In genomic region chr14:76510255-76510654, GRCh38 we compare ENCODE assay signal across 1 cellular context.
TF ChIP-seq lines count a peak whose summit lies in the region.

No MANE protein-coding gene starts in this region.

TF ChIP-seq in GM23338, 12 proteins besides CTCF, POLR2A, EP300 and RAD21 (continued from another document):
- TF ChIP-seq ETS1 (IDR thresholded peaks at IDR 0.05) (no peak), ZNF462 (CRISPR knock-in tag; IDR thresholded peaks at IDR 0.05) (no peak), NANOG (IDR thresholded peaks at IDR 0.05; ENCODE audit: borderline replicate concordance) (no peak), JUNB (IDR thresholded peaks at IDR 0.05; ENCODE audit: unreplicated experiment) (no peak), POLR2AphosphoS5 (IDR thresholded peaks at IDR 0.05; ENCODE audit: low read depth) (no peak), ZNF331 (CRISPR knock-in tag; IDR thresholded peaks at IDR 0.05; ENCODE audit: low read depth) (no peak), EZH2 (IDR thresholded peaks at IDR 0.05; ENCODE audit: low read depth, unreplicated experiment) (no peak)
